ENCODE assay signal across 12 cellular contexts in the genomic region with DNA sequence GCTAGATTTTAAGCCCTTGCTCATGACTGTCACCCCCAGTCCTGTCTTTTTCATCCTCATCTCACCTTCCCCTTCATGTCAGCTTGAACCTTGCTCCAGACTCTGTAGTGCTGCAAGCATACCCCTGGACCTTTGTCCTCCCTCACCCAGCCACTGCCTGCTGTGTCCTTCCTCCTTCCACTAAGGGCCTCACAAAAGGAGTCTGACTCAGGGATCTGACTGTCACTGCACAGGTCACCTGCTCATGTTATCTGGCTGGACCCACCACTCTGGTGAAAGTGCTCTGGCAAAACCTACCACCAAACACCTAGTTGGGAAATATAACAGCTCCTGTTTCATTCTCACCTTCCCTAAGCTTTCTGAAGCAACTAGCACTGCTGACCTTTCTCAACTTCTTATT.
"Had no signal": no experiment of that assay in that cellular context is flagged by ENCODE, and none has a peak within 500 bp of the region (broad histone marks: within the 10 kb centered on the region; RNA-seq: fewer than 3 reads in every experiment).

No MANE protein-coding gene starts in this region.

- H3K9me3 ChIP-seq: pancreas, thyroid gland had no signal

- H3K4me3 ChIP-seq: ascending aorta, heart right ventricle, pancreas, thyroid gland had no signal

- H3K4me1 ChIP-seq: ascending aorta, heart right ventricle, thyroid gland had no signal

- FAIRE-seq: pancreas had no signal

- H3K27ac Mint-ChIP-seq: activated CD8-positive, alpha-beta memory T cell treated with anti-CD3 and anti-CD28 coated beads, Interleukin-2, amount 10 ng/mL, durations not matched to agents 7 days and 5 days; T-helper 17 cell had no signal

- H3K27ac ChIP-seq: ascending aorta, heart right ventricle, pancreas, thyroid gland had no signal

- H3K4me3 Mint-ChIP-seq: activated CD8-positive, alpha-beta memory T cell treated with anti-CD3 and anti-CD28 coated beads, Interleukin-2, amount 10 ng/mL, durations not matched to agents 7 days and 5 days; activated T-cell treated with anti-CD3 and anti-CD28 coated beads, Interleukin-2, amount 50 U/mL, for 72 hours; T-helper 17 cell had no signal

- H3K27me3 ChIP-seq: ascending aorta, heart right ventricle, pancreas, thyroid gland had no signal

- H3K4me1 Mint-ChIP-seq: activated CD8-positive, alpha-beta memory T cell treated with anti-CD3 and anti-CD28 coated beads, Interleukin-2, amount 10 ng/mL, durations not matched to agents 7 days and 5 days; T-helper 17 cell had no signal

- ATAC-seq: activated CD8-positive, alpha-beta memory T cell treated with anti-CD3 and anti-CD28 coated beads, Interleukin-2, amount 10 ng/mL, durations not matched to agents 7 days and 5 days; heart right ventricle; pancreas; T-helper 17 cell had no signal

- DNase-seq: activated CD4-positive, alpha-beta T cell treated with anti-CD3 and anti-CD28 coated beads, Interleukin-2, amount 50 U/mL, for 4 hours; activated CD4-positive, CD25-positive, alpha-beta regulatory T cell; activated CD8-positive, alpha-beta memory T cell treated with anti-CD3 and anti-CD28 coated beads, Interleukin-2, amount 10 ng/mL, durations not matched to agents 7 days and 5 days; activated T-cell treated with anti-CD3 and anti-CD28 coated beads, Interleukin-2, amount 50 U/mL, for 72 hours; foreskin melanocyte; heart right ventricle; pancreas; retina; stimulated activated CD4-positive, alpha-beta T cell treated with anti-CD3 and anti-CD28 coated beads, Interleukin-4, amount 100 ng/mL, for 4 hours; T-helper 17 cell; thyroid gland had no signal

- H3K27me3 Mint-ChIP-seq: activated CD8-positive, alpha-beta memory T cell treated with anti-CD3 and anti-CD28 coated beads, Interleukin-2, amount 10 ng/mL, durations not matched to agents 7 days and 5 days; T-helper 17 cell had no signal
